ENCODE assay signal across 18 cellular contexts in the genomic region with DNA sequence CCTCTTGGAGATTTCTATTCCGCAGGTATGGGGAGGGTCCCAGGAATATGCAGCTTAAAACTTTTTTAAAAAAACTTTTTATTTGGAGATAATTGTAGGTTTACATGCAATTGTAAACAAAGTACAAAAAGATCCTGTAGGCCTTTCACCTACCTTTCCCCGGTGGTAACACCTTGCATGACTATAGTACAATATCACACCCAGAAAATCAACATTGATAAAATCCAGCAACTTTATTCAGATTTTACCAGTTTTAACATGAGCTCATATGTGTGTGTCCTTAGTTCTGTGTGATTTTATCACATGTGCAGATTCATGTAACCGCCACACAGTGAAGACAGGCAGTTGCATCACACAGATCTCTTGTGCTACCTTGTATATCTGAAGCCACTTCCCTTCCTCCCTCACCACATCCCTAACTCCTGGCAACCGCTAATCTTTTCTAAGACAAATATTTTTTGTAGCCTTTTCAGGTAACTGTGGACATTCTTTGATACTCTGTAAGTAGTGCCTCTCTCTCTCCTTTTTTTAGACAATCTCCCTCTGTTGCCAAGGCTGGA. TPM values are rescaled to one million over a fixed set of nuclear protein-coding genes. Genes with fewer than 3 reads are reported as not detected.
A peak's percentile ranks its signal among the peaks of the same experiment; 100 is the strongest.
DNase-seq lines count a peak whose midpoint lies in the region; ATAC-seq and TF ChIP-seq lines count a peak whose summit lies in the region.
"Had no signal": no experiment of that assay in that cellular context is flagged by ENCODE, and none has a peak within 500 bp of the region (broad histone marks: within the 10 kb centered on the region; RNA-seq: fewer than 3 reads in every experiment).

No MANE protein-coding gene starts in this region.

- no peak overlapping the region for H2AFZ ChIP-seq in DND-41 (ENCODE audit: low read depth, low read length)
- H2AFZ ChIP-seq: GM23338 had no signal

- H3K27ac ChIP-seq in DND-41 (ENCODE audit: low read length) (peak overlapping the region; percentile 64), sigmoid colon (no peak overlapping the region)

- no peaks in the 10 kb centered on the region for H3K79me2 ChIP-seq in DND-41 (ENCODE audit: insufficient read depth, low read length)

- peaks cover 21% of the 10 kb centered on the region for H3K4me1 ChIP-seq in DND-41 (ENCODE audit: insufficient read depth, low read length)
- H3K4me1 ChIP-seq in sigmoid colon = no peaks in the 10 kb centered on the region

- TF ChIP-seq EP300 in sigmoid colon (IDR thresholded peaks at IDR 0.05) = no peak

- H3K27me3 ChIP-seq in DND-41 (ENCODE audit: insufficient read depth, low read length, poor library complexity) = no peaks in the 10 kb centered on the region
- H3K27me3 ChIP-seq in sigmoid colon = no peaks in the 10 kb centered on the region

- ATAC-seq in DND-41 (ENCODE audit: insufficient read depth, low read depth) (peak; percentile 89), left colon (peak; percentile 75), GM21367 (IDR thresholded peaks at IDR 0.05; ENCODE audit: unreplicated experiment) (no peak), HG02885 (IDR thresholded peaks at IDR 0.05; ENCODE audit: poor library complexity, unreplicated experiment) (no peak)
- ATAC-seq: CD8-positive, alpha-beta T cell; GM23338; Panc1 had no signal

- H3K9ac ChIP-seq in DND-41 (ENCODE audit: low read depth, low read length) = no peak overlapping the region; the same call in 1 of the 2 replicates

- no peaks in the 10 kb centered on the region for H4K20me1 ChIP-seq in DND-41 (ENCODE audit: insufficient read depth, low read length)

- no peak overlapping the region for H3K4me2 ChIP-seq in DND-41 (ENCODE audit: insufficient read depth, low read length)
- H3K4me2 ChIP-seq: GM23338 had no signal

- H3K36me3 ChIP-seq in DND-41 (ENCODE audit: insufficient read depth, low read length) (no peaks in the 10 kb centered on the region), sigmoid colon (no peaks in the 10 kb centered on the region)

- TF ChIP-seq CTCF in DND-41 (IDR thresholded peaks at IDR 0.05; ENCODE audit: borderline replicate concordance, extremely low read depth, low read length, poor library complexity, severe bottlenecking) (no peak), sigmoid colon (IDR thresholded peaks at IDR 0.05) (no peak)

- no peak overlapping the region for H3K4me3 ChIP-seq in DND-41 (ENCODE audit: low read depth in 1 of 2, low read length in 2 of 2)
- no peak overlapping the region for H3K4me3 ChIP-seq in sigmoid colon
- H3K4me3 ChIP-seq: GM23338 had no signal

- intact Hi-C loops in left colon (cut with DNase I, micrococcal nuclease) = no loop called here
- intact Hi-C loops in sigmoid colon (cut with DNase I) = no loop called here

- TF ChIP-seq POLR2A in sigmoid colon (IDR thresholded peaks at IDR 0.05) = no peak

- 13 to 66% methylated on average over 4 of the region's 4 CpGs for WGBS in sigmoid colon, 2 donors

- peak; percentile 56 for DNase-seq in DND-41
- DNase-seq in MV-4-11 (lab: John Stamatoyannopoulos, UW) = peak; percentile 73
- DNase-seq in SIG-M5 (lab: John Stamatoyannopoulos, UW) = peak; percentile 22
- DNase-seq in left colon = no peak
- no peak for DNase-seq in activated effector memory CD4-positive, alpha-beta T cell treated with anti-CD3 and anti-CD28 coated beads, Interleukin-2, amount 50 U/mL, for 16 hours
- DNase-seq in sigmoid colon = no peak
- DNase-seq: ACHN; CD8-positive, alpha-beta T cell; DMS79 treated with DMSO at 0.1 percent for 48 hours; GF-D8; KG1; NCI-H2029 treated with DMSO at 0.1 percent for 48 hours; NCI-H510A; Right ventricle myocardium superior had no signal

- H3K9me3 ChIP-seq in DND-41 (ENCODE audit: insufficient read depth, low read length, severe bottlenecking) = no peaks in the 10 kb centered on the region
- H3K9me3 ChIP-seq in sigmoid colon = no peaks in the 10 kb centered on the region

RNA-seq across cellular contexts. Expression of gene TLN2, which starts 41.7 kb away (rescaled TPM):
- total RNA-seq in left colon (10 to 100 TPM; 38.5 to 67.9 TPM), sigmoid colon (10 to 100 TPM in 3 of 4 donors, 1 to 10 TPM in 1; 9.8 to 35.2 (median 15.4) TPM)
- 10 to 100 TPM in 1 of 3 donors, 1 to 10 TPM in 2; 5.4 to 10.8 (median 6.9) TPM for polyA plus RNA-seq in sigmoid colon

Comparison
In these comparisons a context has a peak if more than half of its experiments do, and no peak if none do; other contexts are left out.
1. ATAC-seq: peak in DND-41 (single experiment) and left colon (single experiment); none in GM21367 (single experiment) and HG02885 (single experiment).
2. DNase-seq: peak in DND-41 (single experiment), MV-4-11 (single experiment) and SIG-M5 (single experiment); none in left colon (0 of 2), activated effector memory CD4-positive, alpha-beta T cell treated with anti-CD3 and anti-CD28 coated beads, Interleukin-2, amount 50 U/mL, for 16 hours (single experiment) and sigmoid colon (single experiment).